In genomic region chr20:50394569-50394968, GRCh38 we compare ENCODE assay signal across 13 cellular contexts.
DNase-seq lines count a peak whose midpoint lies in the region; ATAC-seq and TF ChIP-seq lines count a peak whose summit lies in the region.
"Had no signal": no experiment of that assay in that cellular context is flagged by ENCODE, and none has a peak within 500 bp of the region (broad histone marks: within the 10 kb centered on the region; RNA-seq: fewer than 3 reads in every experiment).

No MANE protein-coding gene starts in this region.

- H3K4me3 ChIP-seq in GM12864 (ENCODE audit: low read depth, low read length) (no peak overlapping the region), OCI-LY3 (ENCODE audit: low read length) (peak overlapping the region; percentile 16), dorsolateral prefrontal cortex (no peak overlapping the region), spleen (no peak overlapping the region)
- H3K4me3 ChIP-seq: SK-N-MC had no signal

- H3K4me1 ChIP-seq in OCI-LY3 (ENCODE audit: low read length) (peaks cover 32% of the 10 kb centered on the region), spleen (peaks cover 0 to 44% (median 26%) of the 10 kb centered on the region in 6 donors)

- no peak for ATAC-seq in HG03432 (IDR thresholded peaks at IDR 0.05; ENCODE audit: unreplicated experiment)

- no peaks in the 10 kb centered on the region for H4K20me1 ChIP-seq in OCI-LY3 (ENCODE audit: insufficient read depth, low read length)

- peak overlapping the region; percentile 61 for H3K4me2 ChIP-seq in OCI-LY3 (ENCODE audit: low read length)

- intact Hi-C loops in dorsolateral prefrontal cortex (cut with DNase I) (loop anchor here in 1 of 2 donors (10.0 kb wide), 1 partner anchor 180 kb away; no protein-coding TSS in a partner anchor), spleen (cut with DNase I; ENCODE audit: low total_unique reads) (no loop called here)

- H3K79me2 ChIP-seq in OCI-LY3 (ENCODE audit: low read length) = no peaks in the 10 kb centered on the region

- H2AFZ ChIP-seq in OCI-LY3 (ENCODE audit: low read depth, low read length) = peak overlapping the region; percentile 79

- no peak for TF ChIP-seq POLR2A in spleen (IDR thresholded peaks at IDR 0.05)

- no peaks in the 10 kb centered on the region for H3K9me3 ChIP-seq in OCI-LY3 (ENCODE audit: insufficient read depth, low read length)
- H3K9me3 ChIP-seq in spleen = no peaks in the 10 kb centered on the region

- DNase-seq in GM12864 (ENCODE audit: low read depth) (peak; percentile 16), dorsolateral prefrontal cortex (no peak), spleen (peak; percentile 82), NCI-H1436 (lab: John Stamatoyannopoulos, UW) (no peak), activated gamma-delta T cell treated with Interleukin-2 at 50 U/mL for 16 hours (no peak), HCEC 1CT (no peak)
- DNase-seq: activated CD4-positive, alpha-beta memory T cell treated with anti-CD3 and anti-CD28 coated beads for 36 hours; activated naive CD8-positive, alpha-beta T cell treated with anti-CD3 and anti-CD28 coated beads for 36 hours; effector CD4-positive, alpha-beta T cell; retina had no signal

- H3K9ac ChIP-seq in OCI-LY3 (ENCODE audit: low read length) = peak overlapping the region; percentile 18; the same call in 1 of the 2 replicates

- H3K27ac ChIP-seq in OCI-LY3 (ENCODE audit: low read length) = no peak overlapping the region
- peak overlapping the region in 32 of 59 donors; percentile 6 to 82 (median 46) for H3K27ac ChIP-seq in dorsolateral prefrontal cortex
- peak overlapping the region in 6 of 8 donors; percentile 18 to 78 (median 66) for H3K27ac ChIP-seq in spleen
- H3K27ac ChIP-seq: SK-N-MC had no signal

- 35 to 47% (median 41%) methylated on average over 11 of the region's 11 CpGs for WGBS in spleen, 5 donors

- H3K27me3 ChIP-seq in OCI-LY3 (ENCODE audit: low read depth, low read length) (no peaks in the 10 kb centered on the region), dorsolateral prefrontal cortex (no peaks in the 10 kb centered on the region), spleen (replicated peaks in 1 of 7) (no peaks in the 10 kb centered on the region)

- H3K36me3 ChIP-seq in OCI-LY3 (replicated peaks; ENCODE audit: low read depth, low read length) (no peaks in the 10 kb centered on the region), spleen (no peaks in the 10 kb centered on the region)

- no peak for TF ChIP-seq CTCF in GM12864 (IDR thresholded peaks at IDR 0.05; ENCODE audit: low read depth, low read length, missing control alignments)
- TF ChIP-seq CTCF in OCI-LY3 (IDR thresholded peaks at IDR 0.05; ENCODE audit: low read depth, low read length) = no peak
- no peak for TF ChIP-seq CTCF in dorsolateral prefrontal cortex (IDR thresholded peaks at IDR 0.05 in 54 of 56, conservative IDR thresholded peaks at IDR 0.05 in 2 of 56; ENCODE audit: low read depth in 1 of 56, partially characterized antibody in 56 of 56)
- TF ChIP-seq CTCF in spleen (IDR thresholded peaks at IDR 0.05 in 8 of 11, conservative IDR thresholded peaks at IDR 0.05 in 3 of 11) = no peak

Comparison
In these comparisons a context has a peak if more than half of its experiments do, and no peak if none do; other contexts are left out.
1. DNase-seq: peak in GM12864 (single experiment) and spleen (single experiment); none in dorsolateral prefrontal cortex (0 of 10), NCI-H1436 (single experiment), activated gamma-delta T cell treated with Interleukin-2 at 50 U/mL for 16 hours (single experiment) and HCEC 1CT (single experiment).